ENCODE assay signal across 8 cellular contexts in genomic region chr12:6765634-6766581, GRCh38. TPM values are rescaled to one million over a fixed set of nuclear protein-coding genes. Genes with fewer than 3 reads are reported as not detected.
DNase-seq lines count a peak whose midpoint lies in the region; ATAC-seq and TF ChIP-seq lines count a peak whose summit lies in the region.

Gene PTMS, plus strand, starts transcription at chr12:6766363. Its CDS starts 343 bp downstream, at chr12:6766706.

- peaks cover 0 to 18% (median 6%) of the 10 kb centered on the region in 9 donors for H3K36me3 ChIP-seq in heart left ventricle
- H3K36me3 ChIP-seq in parathyroid adenoma (ENCODE audit: control insufficient read depth, insufficient read depth, low read length), result no peaks in the 10 kb centered on the region

- intact Hi-C loops in heart left ventricle (cut with DNase I), result loop anchor here in 4 of 10 donors (1.0 to 5.0 kb wide), 3 partner anchors 13 to 154 kb away; partner anchors contain the start of gene MLF2 (in 3 of the 4)

- peak within 1 kb of the TSS; percentile 80 to 99 (median 94) for H3K27ac ChIP-seq in heart left ventricle
- H3K27ac ChIP-seq in parathyroid adenoma, result peak within 1 kb of the TSS; percentile 97

- WGBS in heart left ventricle, 4 donors, result 2 to 4% (median 3%) methylated on average over 33 to 63 of the region's 63 CpGs

- ATAC-seq in HG03342 (IDR thresholded peaks at IDR 0.05; ENCODE audit: unreplicated experiment) (peak; percentile 18), heart left ventricle (peak; percentile 3 to 58 (median 48)), HG03139 (IDR thresholded peaks at IDR 0.05; ENCODE audit: unreplicated experiment) (no peak)

- peak within 1 kb of the TSS; percentile 91 for H3K4me2 ChIP-seq in parathyroid adenoma (ENCODE audit: low read length)

- peak within 1 kb of the TSS; percentile 93 for H3K4me3 ChIP-seq in AG09309 (ENCODE audit: control insufficient read depth, low read depth, low read length)
- peak within 1 kb of the TSS; percentile 54 to 100 (median 85) for H3K4me3 ChIP-seq in heart left ventricle
- peak within 1 kb of the TSS; percentile 71 for H3K4me3 ChIP-seq in parathyroid adenoma (ENCODE audit: low read depth, low read length)

- H3K27me3 ChIP-seq in heart left ventricle, result peaks cover 0 to 4% (median 0%) of the 10 kb centered on the region in 9 donors
- H3K27me3 ChIP-seq in parathyroid adenoma (ENCODE audit: control insufficient read depth, insufficient read depth, low read length), result no peaks in the 10 kb centered on the region

- H2AFZ ChIP-seq in parathyroid adenoma, result peak within 1 kb of the TSS; percentile 80

- no peak for TF ChIP-seq CTCF in AG09309 (IDR thresholded peaks at IDR 0.05; ENCODE audit: control insufficient read depth, insufficient read depth, low read depth, low read length, missing control alignments)
- TF ChIP-seq CTCF in GM13977 (IDR thresholded peaks at IDR 0.05; ENCODE audit: extremely low read depth, insufficient read depth, missing control alignments), result no peak
- no peak for TF ChIP-seq CTCF in heart left ventricle (IDR thresholded peaks at IDR 0.05)
- TF ChIP-seq CTCF in parathyroid adenoma (IDR thresholded peaks at IDR 0.05), result no peak

- H3K79me2 ChIP-seq in parathyroid adenoma, result peaks cover 5% of the 10 kb centered on the region

- DNase-seq in AG09309 (ENCODE audit: low read depth) (peak; percentile 57), GM13977 (ENCODE audit: low spot score) (peak; percentile 75), NCI-H526 (lab: John Stamatoyannopoulos, UW) (peak; percentile 78 to 94), amygdala (lab: John Stamatoyannopoulos, UW) (peak in 47 of 56 donors; percentile 21 to 93 (median 60)), heart left ventricle (peak; percentile 87 to 94 (median 90))

- in situ Hi-C loops in GM13977 (cut with MboI; ENCODE audit: low pct_unique_long_range_greater_than_20kb, low sequenced_read_pairs, unreplicated experiment), result no loop called here

- H3K9me3 ChIP-seq in heart left ventricle (no peaks in the 10 kb centered on the region), parathyroid adenoma (ENCODE audit: control insufficient read depth, low read length) (no peaks in the 10 kb centered on the region)

- peaks cover 4 to 62% (median 40%) of the 10 kb centered on the region in 12 donors for H3K4me1 ChIP-seq in heart left ventricle
- peaks cover 39% of the 10 kb centered on the region for H3K4me1 ChIP-seq in parathyroid adenoma

- H3K9ac ChIP-seq in parathyroid adenoma, result peak within 1 kb of the TSS; percentile 97

- TF ChIP-seq POLR2A in heart left ventricle (IDR thresholded peaks at IDR 0.05), result peak in 1 of 2 donors; percentile 91

RNA-seq across cellular contexts. Expression of gene PTMS, which starts in this region (rescaled TPM):
- 100 to 1,000 TPM in 5 of 9 donors, 10 to 100 TPM in 4; 72.9 to 227 (median 100) TPM for total RNA-seq in heart left ventricle
- 100 to 1,000 TPM; 274 to 331 TPM for polyA plus RNA-seq in heart left ventricle
